ENCODE assay signal across 1 cellular context in genomic region chr22:21641795-21642583, GRCh38.
TF ChIP-seq lines count a peak whose summit lies in the region.

TSS of gene SDF2L1 (plus strand) at chr22:21642302. CDS start at chr22:21642337, 35 bp downstream.

TF ChIP-seq in HepG2, 621 proteins besides CTCF, POLR2A, EP300 and RAD21 (continued from another document and continues in another):
- TF ChIP-seq IRF2 (CRISPR knock-in tag; IDR thresholded peaks at IDR 0.05) (no peak), SMAD3 (CRISPR knock-in tag; IDR thresholded peaks at IDR 0.05) (no peak), ZNF407 (CRISPR knock-in tag; IDR thresholded peaks at IDR 0.05; ENCODE audit: not compliant biosample characterization) (no peak), WIZ (CRISPR knock-in tag; IDR thresholded peaks at IDR 0.05) (no peak), ZNF879 (CRISPR knock-in tag; IDR thresholded peaks at IDR 0.05) (peak; percentile 49; the same call in 1 of the 2 replicates), NCOA1 (CRISPR knock-in tag; IDR thresholded peaks at IDR 0.05) (no peak), ZSCAN30 (CRISPR knock-in tag; IDR thresholded peaks at IDR 0.05) (no peak), ZBTB7A (CRISPR knock-in tag; IDR thresholded peaks at IDR 0.05) (no peak), CEBPZ (IDR thresholded peaks at IDR 0.05; ENCODE audit: low read length) (no peak), TBX3 (IDR thresholded peaks at IDR 0.05; ENCODE audit: borderline replicate concordance) (no peak), PTBP1 (IDR thresholded peaks at IDR 0.05; ENCODE audit: low read depth, low read length, poor library complexity, severe bottlenecking) (no peak), SP2 (CRISPR knock-in tag; IDR thresholded peaks at IDR 0.05) (peak; percentile 95), ZNF335 (CRISPR knock-in tag; IDR thresholded peaks at IDR 0.05) (no peak), ZNF274 (CRISPR knock-in tag; IDR thresholded peaks at IDR 0.05) (0 out of 2 replicates have a peak, but pooled peaks have one; percentile 11), AKAP8 (CRISPR knock-in tag; IDR thresholded peaks at IDR 0.05) (no peak), TSC22D2 (CRISPR knock-in tag; IDR thresholded peaks at IDR 0.05; ENCODE audit: borderline replicate concordance) (no peak), ZNF354B (CRISPR knock-in tag; IDR thresholded peaks at IDR 0.05) (no peak; the same call in 1 of the 2 replicates), ISX (CRISPR knock-in tag; conservative IDR thresholded peaks at IDR 0.05) (no peak), ZNF776 (CRISPR knock-in tag; IDR thresholded peaks at IDR 0.05) (peak; percentile 26; the same call in 1 of the 2 replicates), ZBTB34 (CRISPR knock-in tag; IDR thresholded peaks at IDR 0.05) (no peak), BRCA1 (CRISPR knock-in tag; IDR thresholded peaks at IDR 0.05) (no peak), ZNF282 (IDR thresholded peaks at IDR 0.05; ENCODE audit: partially characterized antibody) (no peak), GATAD2A (CRISPR knock-in tag; IDR thresholded peaks at IDR 0.05) (peak; percentile 10; the same call in 1 of the 2 replicates), NFKB2 (CRISPR knock-in tag; IDR thresholded peaks at IDR 0.05; ENCODE audit: borderline replicate concordance) (no peak), MXD4 (CRISPR knock-in tag; IDR thresholded peaks at IDR 0.05) (no peak; the same call in 1 of the 2 replicates), ZNF564 (CRISPR knock-in tag; IDR thresholded peaks at IDR 0.05) (no peak), FOXK2 (IDR thresholded peaks at IDR 0.05) (no peak), ZNF775 (CRISPR knock-in tag; IDR thresholded peaks at IDR 0.05; ENCODE audit: borderline replicate concordance) (no peak), ZNF576 (CRISPR knock-in tag; IDR thresholded peaks at IDR 0.05) (no peak), ZNF75D (CRISPR knock-in tag; IDR thresholded peaks at IDR 0.05; ENCODE audit: borderline replicate concordance) (no peak), ZC3H4 (CRISPR knock-in tag; IDR thresholded peaks at IDR 0.05; ENCODE audit: borderline replicate concordance) (no peak), SMAD9 (CRISPR knock-in tag; IDR thresholded peaks at IDR 0.05) (no peak), ZNF326 (CRISPR knock-in tag; IDR thresholded peaks at IDR 0.05; ENCODE audit: borderline replicate concordance) (no peak), HOXA3 (CRISPR knock-in tag; IDR thresholded peaks at IDR 0.05) (peak; percentile 20; the same call in 1 of the 2 replicates), SNAI1 (CRISPR knock-in tag; IDR thresholded peaks at IDR 0.05; ENCODE audit: borderline replicate concordance) (no peak), TEF (CRISPR knock-in tag; IDR thresholded peaks at IDR 0.05) (no peak), HMG20B (CRISPR knock-in tag; conservative IDR thresholded peaks at IDR 0.05) (no peak), BRD4 (CRISPR knock-in tag; IDR thresholded peaks at IDR 0.05) (no peak), FIP1L1 (IDR thresholded peaks at IDR 0.05; ENCODE audit: borderline replicate concordance, insufficient read depth, low read depth, low read length) (no peak), PAF1 (CRISPR knock-in tag; IDR thresholded peaks at IDR 0.05) (no peak), ZBTB21 (CRISPR knock-in tag; IDR thresholded peaks at IDR 0.05) (no peak), ZNF253 (CRISPR knock-in tag; IDR thresholded peaks at IDR 0.05; ENCODE audit: borderline replicate concordance) (no peak), PREB (CRISPR knock-in tag; IDR thresholded peaks at IDR 0.05) (no peak), ZNF136 (CRISPR knock-in tag; IDR thresholded peaks at IDR 0.05; ENCODE audit: low read depth) (no peak), NR3C1 (CRISPR knock-in tag; IDR thresholded peaks at IDR 0.05) (no peak), HIC2 (CRISPR knock-in tag; IDR thresholded peaks at IDR 0.05; ENCODE audit: low read depth) (no peak), STAT6 (CRISPR knock-in tag; IDR thresholded peaks at IDR 0.05; ENCODE audit: borderline replicate concordance) (no peak)
